In the genomic region with DNA sequence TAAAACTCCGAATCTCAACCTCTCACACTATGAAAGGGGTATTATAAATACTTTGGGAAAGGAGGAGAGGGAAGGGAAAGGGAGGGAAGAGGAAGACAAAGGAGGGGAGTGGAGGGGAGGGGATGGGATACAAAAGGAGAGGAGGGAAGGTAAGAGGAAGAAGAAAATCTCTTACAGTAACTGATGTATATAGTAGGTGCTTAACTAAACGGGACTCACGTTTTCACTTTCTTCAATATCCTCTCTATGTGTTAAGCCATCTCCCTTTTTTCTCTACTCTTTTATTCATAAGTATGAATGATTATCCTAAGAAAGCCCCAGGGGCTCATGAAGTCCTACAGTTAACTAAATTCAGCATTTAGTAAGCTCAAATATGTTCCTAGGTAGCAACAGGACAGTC, we compare ENCODE assay signal across 3 cellular contexts.
A peak's percentile ranks its signal among the peaks of the same experiment; 100 is the strongest.
TF ChIP-seq lines count a peak whose summit lies in the region.

No MANE protein-coding gene starts in this region.

TF ChIP-seq in HepG2, 621 proteins besides CTCF, POLR2A, EP300 and RAD21:
- TF ChIP-seq, protein P1, sequence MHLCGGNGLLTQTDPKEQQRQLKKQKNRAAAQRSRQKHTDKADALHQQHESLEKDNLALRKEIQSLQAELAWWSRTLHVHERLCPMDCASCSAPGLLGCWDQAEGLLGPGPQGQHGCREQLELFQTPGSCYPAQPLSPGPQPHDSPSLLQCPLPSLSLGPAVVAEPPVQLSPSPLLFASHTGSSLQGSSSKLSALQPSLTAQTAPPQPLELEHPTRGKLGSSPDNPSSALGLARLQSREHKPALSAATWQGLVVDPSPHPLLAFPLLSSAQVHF (CRISPR knock-in tag; IDR thresholded peaks at IDR 0.05): no peak
- TF ChIP-seq HNRNPK (IDR thresholded peaks at IDR 0.05; ENCODE audit: low read depth, low read length, poor library complexity, severe bottlenecking): peak; percentile 68

TF ChIP-seq in HEK293, 187 proteins besides CTCF, POLR2A, EP300 and RAD21:
- TF ChIP-seq ZNF785 (tag by site-specific recombination; IDR thresholded peaks at IDR 0.05) (no peak), OVOL3 (tag by site-specific recombination; IDR thresholded peaks at IDR 0.05) (no peak), ZNF664 (tag by site-specific recombination; IDR thresholded peaks at IDR 0.05) (0 out of 2 replicates have a peak, but pooled peaks have one; percentile 37)
- TF ChIP-seq, protein P2, sequence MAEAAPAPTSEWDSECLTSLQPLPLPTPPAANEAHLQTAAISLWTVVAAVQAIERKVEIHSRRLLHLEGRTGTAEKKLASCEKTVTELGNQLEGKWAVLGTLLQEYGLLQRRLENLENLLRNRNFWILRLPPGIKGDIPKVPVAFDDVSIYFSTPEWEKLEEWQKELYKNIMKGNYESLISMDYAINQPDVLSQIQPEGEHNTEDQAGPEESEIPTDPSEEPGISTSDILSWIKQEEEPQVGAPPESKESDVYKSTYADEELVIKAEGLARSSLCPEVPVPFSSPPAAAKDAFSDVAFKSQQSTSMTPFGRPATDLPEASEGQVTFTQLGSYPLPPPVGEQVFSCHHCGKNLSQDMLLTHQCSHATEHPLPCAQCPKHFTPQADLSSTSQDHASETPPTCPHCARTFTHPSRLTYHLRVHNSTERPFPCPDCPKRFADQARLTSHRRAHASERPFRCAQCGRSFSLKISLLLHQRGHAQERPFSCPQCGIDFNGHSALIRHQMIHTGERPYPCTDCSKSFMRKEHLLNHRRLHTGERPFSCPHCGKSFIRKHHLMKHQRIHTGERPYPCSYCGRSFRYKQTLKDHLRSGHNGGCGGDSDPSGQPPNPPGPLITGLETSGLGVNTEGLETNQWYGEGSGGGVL (tag by site-specific recombination; IDR thresholded peaks at IDR 0.05): no peak

TF ChIP-seq in K562, 482 proteins besides CTCF, POLR2A, EP300 and RAD21:
- peak; percentile 81 for TF ChIP-seq HNRNPK (IDR thresholded peaks at IDR 0.05; ENCODE audit: low read depth, low read length, poor library complexity, severe bottlenecking)
- TF ChIP-seq, protein P3, sequence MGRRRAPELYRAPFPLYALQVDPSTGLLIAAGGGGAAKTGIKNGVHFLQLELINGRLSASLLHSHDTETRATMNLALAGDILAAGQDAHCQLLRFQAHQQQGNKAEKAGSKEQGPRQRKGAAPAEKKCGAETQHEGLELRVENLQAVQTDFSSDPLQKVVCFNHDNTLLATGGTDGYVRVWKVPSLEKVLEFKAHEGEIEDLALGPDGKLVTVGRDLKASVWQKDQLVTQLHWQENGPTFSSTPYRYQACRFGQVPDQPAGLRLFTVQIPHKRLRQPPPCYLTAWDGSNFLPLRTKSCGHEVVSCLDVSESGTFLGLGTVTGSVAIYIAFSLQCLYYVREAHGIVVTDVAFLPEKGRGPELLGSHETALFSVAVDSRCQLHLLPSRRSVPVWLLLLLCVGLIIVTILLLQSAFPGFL (CRISPR knock-in tag; IDR thresholded peaks at IDR 0.05): no peak
